Comparison of ENCODE assay signal across 8 cellular contexts in the genomic region with DNA sequence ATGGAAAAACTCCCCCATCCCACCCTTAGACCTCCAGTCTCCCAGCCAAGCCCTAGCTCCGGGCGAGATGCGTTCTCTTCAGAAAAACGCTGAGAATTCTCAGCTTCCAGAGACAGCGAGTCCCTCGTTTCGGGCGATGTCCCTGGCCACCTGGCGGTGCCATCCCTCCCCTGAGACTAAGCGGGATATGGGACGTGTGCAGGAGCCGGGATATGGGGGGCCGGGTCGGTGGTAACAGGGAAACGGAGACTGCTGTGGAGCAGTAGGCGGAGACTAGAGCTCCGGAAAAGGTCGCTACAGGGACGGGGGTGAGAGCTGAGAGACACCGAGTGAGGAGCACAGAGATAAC. TPM values are rescaled to one million over a fixed set of nuclear protein-coding genes. Genes with fewer than 3 reads are reported as not detected.
DNase-seq lines count a peak whose midpoint lies in the region; ATAC-seq and TF ChIP-seq lines count a peak whose summit lies in the region.

No MANE protein-coding gene starts in this region.

- H3K36me3 Mint-ChIP-seq in activated T-cell treated with anti-CD3 and anti-CD28 coated beads, Interleukin-2, amount 50 U/mL, for 4 hours (ENCODE audit: insufficient read depth) = peaks cover 16% of the 10 kb centered on the region
- no peaks in the 10 kb centered on the region for H3K36me3 Mint-ChIP-seq in neural crest cell (ENCODE audit: low read depth)

- WGBS in esophagus, 2 donors = 0% methylated on average over 20 of the region's 20 CpGs

- H3K27ac ChIP-seq in PC-3 (ENCODE audit: low read length) = no peak overlapping the region
- peak overlapping the region in 1 of 2 donors; percentile 53 for H3K27ac ChIP-seq in esophagus (ENCODE audit: low read depth in 2 of 2, low read length in 1 of 2)

- H3K4me1 Mint-ChIP-seq in activated T-cell treated with anti-CD3 and anti-CD28 coated beads, Interleukin-2, amount 50 U/mL, for 4 hours (ENCODE audit: low read depth) = peaks cover 29% of the 10 kb centered on the region
- peaks cover 24% of the 10 kb centered on the region for H3K4me1 Mint-ChIP-seq in neural crest cell

- peak overlapping the region; percentile 98 for H3K4me2 ChIP-seq in PC-3 (ENCODE audit: low read length)

- H2AFZ ChIP-seq in PC-3 (ENCODE audit: low read length) = peak overlapping the region; percentile 95

- peak; percentile 20; the same call in 1 of the 2 replicates for TF ChIP-seq CTCF in PC-3 (conservative IDR thresholded peaks at IDR 0.05; ENCODE audit: low read depth, low read length)
- peak; percentile 51 for TF ChIP-seq CTCF in neural crest cell (conservative IDR thresholded peaks at IDR 0.05)

- H3K9ac ChIP-seq in PC-3 (ENCODE audit: low read length) = peak overlapping the region; percentile 75

- H3K27me3 ChIP-seq in PC-3 (ENCODE audit: low read length) = no peaks in the 10 kb centered on the region
- no peaks in the 10 kb centered on the region for H3K27me3 ChIP-seq in esophagus (ENCODE audit: control insufficient read depth in 1 of 2, insufficient read depth in 2 of 2, low read length in 2 of 2)

- peaks cover 29% of the 10 kb centered on the region for H3K4me1 ChIP-seq in PC-3 (ENCODE audit: insufficient read depth, low read length)
- peaks cover 0 to 3% of the 10 kb centered on the region in 2 donors for H3K4me1 ChIP-seq in esophagus (ENCODE audit: control insufficient read depth in 2 of 2, insufficient read depth in 2 of 2, low read length in 1 of 2)

- POLR2A ChIA-PET in PC-3 (lab: Charles Lee; ENCODE audit: unreplicated experiment) = interaction anchor here (0.6 to 1.5 kb wide), 3 partner anchors 20 to 37 kb away, joined by 3 to 5 read pairs (median 5); no protein-coding TSS in a partner anchor

- H3K27me3 Mint-ChIP-seq in activated T-cell treated with anti-CD3 and anti-CD28 coated beads, Interleukin-2, amount 50 U/mL, for 4 hours (ENCODE audit: low read depth) = peaks cover 16% of the 10 kb centered on the region
- H3K27me3 Mint-ChIP-seq in neural crest cell (ENCODE audit: low read depth) = peaks cover 27% of the 10 kb centered on the region

- CTCF ChIA-PET in PC-3 (lab: Charles Lee) = interaction anchor here (0.6 to 2.2 kb wide), 9 partner anchors 14 to 270 kb away, joined by 3 to 8 read pairs (median 6); no protein-coding TSS in a partner anchor

- no peaks in the 10 kb centered on the region for H3K9me3 Mint-ChIP-seq in activated T-cell treated with anti-CD3 and anti-CD28 coated beads, Interleukin-2, amount 50 U/mL, for 4 hours
- no peaks in the 10 kb centered on the region for H3K9me3 Mint-ChIP-seq in neural crest cell

- peak overlapping the region; percentile 82 for H3K27ac Mint-ChIP-seq in neural crest cell (ENCODE audit: unreplicated experiment)

- H3K36me3 ChIP-seq in PC-3 (ENCODE audit: low read depth, low read length) (no peaks in the 10 kb centered on the region), esophagus (ENCODE audit: control insufficient read depth in 2 of 2, insufficient read depth in 2 of 2, low read length in 1 of 2) (no peaks in the 10 kb centered on the region)

- H3K9me2 ChIP-seq in PC-3 (replicated peaks; ENCODE audit: low read length) = no peaks in the 10 kb centered on the region

- peak overlapping the region; percentile 90 for H3K4me3 Mint-ChIP-seq in activated T-cell treated with anti-CD3 and anti-CD28 coated beads, Interleukin-2, amount 50 U/mL, for 4 hours
- peak overlapping the region; percentile 97 for H3K4me3 Mint-ChIP-seq in neural crest cell

- intact Hi-C loops in PC-3 (cut with micrococcal nuclease) = loop anchor here (1.0 to 2.0 kb wide), 2 partner anchors 33 to 66 kb away; no protein-coding TSS in a partner anchor

- peaks cover 26% of the 10 kb centered on the region for H3K79me2 ChIP-seq in PC-3 (ENCODE audit: low read length)

- H4K20me1 ChIP-seq in PC-3 (ENCODE audit: low read length) = no peaks in the 10 kb centered on the region

- ATAC-seq in activated T-cell treated with anti-CD3 and anti-CD28 coated beads, Interleukin-2, amount 50 U/mL, for 4 hours = peak; percentile 56 to 61
- ATAC-seq in HG02885 (IDR thresholded peaks at IDR 0.05; ENCODE audit: poor library complexity, unreplicated experiment) = peak; percentile 71
- ATAC-seq in PC-3 = peak; percentile 64

- H3F3A ChIP-seq in PC-3 (ENCODE audit: low read length, unreplicated experiment) = peaks cover 6% of the 10 kb centered on the region

- peak overlapping the region; percentile 77 for H3K4me3 ChIP-seq in PC-3 (ENCODE audit: low read length)
- H3K4me3 ChIP-seq in esophagus (ENCODE audit: low read depth in 1 of 2, low read length in 2 of 2) = peak overlapping the region; percentile 57 to 74

- no peaks in the 10 kb centered on the region for H3K9me3 ChIP-seq in PC-3 (ENCODE audit: low read length)
- no peaks in the 10 kb centered on the region for H3K9me3 ChIP-seq in esophagus (ENCODE audit: control insufficient read depth in 2 of 2, insufficient read depth in 1 of 2, low read depth in 1 of 2, low read length in 1 of 2)

- no peak for DNase-seq in activated T-cell treated with anti-CD3 and anti-CD28 coated beads, Interleukin-2, amount 50 U/mL, for 4 hours
- DNase-seq in activated T-cell treated with anti-CD3 and anti-CD28 coated beads, Interleukin-2, amount 50 U/mL, for 1 hour = no peak
- DNase-seq in PC-3 (peak; percentile 54), neural crest cell (ENCODE audit: low read depth, low spot score) (no peak), NCI-H1092 (lab: John Stamatoyannopoulos, UW) (no peak)
- DNase-seq in activated CD8-positive, alpha-beta memory T cell treated with anti-CD3 and anti-CD28 coated beads, Interleukin-2, amount 50 U/mL, for 4 hours = no peak

- BruUV-seq in PC-3 (replicated peaks; lab: Mats Ljungman, UMichigan) = TSS peak; percentile 51

RNA-seq across cellular contexts. Expression of gene STRIP2, which starts 0.4 kb away (rescaled TPM):
- 10 to 100 TPM; 51.6 to 64.1 (median 56.1) TPM for total RNA-seq in activated T-cell treated with anti-CD3 and anti-CD28 coated beads, Interleukin-2, amount 50 U/mL, for 4 hours
- total RNA-seq in PC-3 (2014; rRNA removed) (7.5 and 8.0 TPM in 2 replicates), neural crest cell (11.6 and 13.0 TPM in 2 replicates)
- 1 to 10 TPM in 1 of 2 donors, under 1 TPM in 1; 0.78 to 1.0 TPM for polyA plus RNA-seq in esophagus
